1 cellular context compared by ENCODE assay signal in the genomic region with DNA sequence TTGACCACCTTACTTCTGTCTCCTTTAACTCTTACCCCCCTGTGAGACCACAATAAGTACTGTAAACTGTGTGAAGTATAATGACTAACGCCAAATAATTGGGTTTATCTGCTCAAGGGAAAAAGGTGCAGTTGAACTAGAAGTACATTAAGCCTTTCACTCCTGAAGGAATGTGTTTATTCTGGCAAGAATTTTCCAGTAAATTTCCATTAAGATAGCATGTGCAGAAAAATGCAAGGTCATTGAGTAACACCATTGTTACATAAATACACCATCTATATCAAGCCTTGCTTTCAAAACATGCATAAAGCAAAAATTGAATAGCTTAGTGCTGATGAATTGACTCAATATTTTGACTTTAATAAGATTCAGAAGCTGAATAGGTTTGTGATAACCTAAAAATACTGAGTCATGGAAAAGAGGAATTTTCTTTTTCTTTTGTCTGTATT.
TF ChIP-seq lines count a peak whose summit lies in the region.

No MANE protein-coding gene starts in this region.

TF ChIP-seq in HEK293, 187 proteins besides CTCF, POLR2A, EP300 and RAD21 (continued from another document):
- TF ChIP-seq, protein P1, sequence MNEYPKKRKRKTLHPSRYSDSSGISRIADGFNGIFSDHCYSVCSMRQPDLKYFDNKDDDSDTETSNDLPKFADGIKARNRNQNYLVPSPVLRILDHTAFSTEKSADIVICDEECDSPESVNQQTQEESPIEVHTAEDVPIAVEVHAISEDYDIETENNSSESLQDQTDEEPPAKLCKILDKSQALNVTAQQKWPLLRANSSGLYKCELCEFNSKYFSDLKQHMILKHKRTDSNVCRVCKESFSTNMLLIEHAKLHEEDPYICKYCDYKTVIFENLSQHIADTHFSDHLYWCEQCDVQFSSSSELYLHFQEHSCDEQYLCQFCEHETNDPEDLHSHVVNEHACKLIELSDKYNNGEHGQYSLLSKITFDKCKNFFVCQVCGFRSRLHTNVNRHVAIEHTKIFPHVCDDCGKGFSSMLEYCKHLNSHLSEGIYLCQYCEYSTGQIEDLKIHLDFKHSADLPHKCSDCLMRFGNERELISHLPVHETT (tag by site-specific recombination; IDR thresholded peaks at IDR 0.05) = no peak
- TF ChIP-seq ZBTB8A (tag by site-specific recombination; IDR thresholded peaks at IDR 0.05) (no peak), ZSCAN30 (tag by site-specific recombination; IDR thresholded peaks at IDR 0.05) (no peak), ZNF501 (tag by site-specific recombination; IDR thresholded peaks at IDR 0.05) (no peak), ZNF843 (tag by site-specific recombination; IDR thresholded peaks at IDR 0.05) (peak; percentile 64; the same call in 1 of the 2 replicates), ZNF23 (tag by site-specific recombination; IDR thresholded peaks at IDR 0.05; ENCODE audit: borderline replicate concordance) (no peak), KLF8 (tag by site-specific recombination; IDR thresholded peaks at IDR 0.05) (no peak), ZNF391 (tag by site-specific recombination; IDR thresholded peaks at IDR 0.05; ENCODE audit: borderline replicate concordance, low read depth) (no peak), ZNF239 (tag by site-specific recombination; IDR thresholded peaks at IDR 0.05) (no peak), YY1 (tag by site-specific recombination; IDR thresholded peaks at IDR 0.05) (no peak), ZNF394 (tag by site-specific recombination; IDR thresholded peaks at IDR 0.05; ENCODE audit: borderline replicate concordance) (no peak), ZNF549 (tag by site-specific recombination; IDR thresholded peaks at IDR 0.05) (no peak), TCF7L2 (IDR thresholded peaks at IDR 0.05; ENCODE audit: borderline replicate concordance, low read depth, low read length) (no peak), BCL11A (tag by site-specific recombination; IDR thresholded peaks at IDR 0.05; ENCODE audit: low read depth) (no peak), ZNF433 (tag by site-specific recombination; IDR thresholded peaks at IDR 0.05; ENCODE audit: low read depth) (no peak), ZNF473 (tag by site-specific recombination; IDR thresholded peaks at IDR 0.05) (no peak), ZNF621 (tag by site-specific recombination; IDR thresholded peaks at IDR 0.05) (no peak), ZNF2 (tag by site-specific recombination; IDR thresholded peaks at IDR 0.05) (no peak), ZNF354C (tag by site-specific recombination; IDR thresholded peaks at IDR 0.05; ENCODE audit: borderline replicate concordance, low read depth) (no peak), ZNF292 (tag by site-specific recombination; IDR thresholded peaks at IDR 0.05; ENCODE audit: borderline replicate concordance, low read depth) (no peak), ZNF169 (tag by site-specific recombination; IDR thresholded peaks at IDR 0.05) (no peak), ZFP69B (tag by site-specific recombination; IDR thresholded peaks at IDR 0.05) (no peak), ZBTB20 (tag by site-specific recombination; IDR thresholded peaks at IDR 0.05) (peak; percentile 42; the same call in 1 of the 2 replicates), ZNF664 (tag by site-specific recombination; IDR thresholded peaks at IDR 0.05) (no peak), ZNF140 (tag by site-specific recombination; IDR thresholded peaks at IDR 0.05) (no peak), ZNF302 (tag by site-specific recombination; IDR thresholded peaks at IDR 0.05; ENCODE audit: low read depth) (no peak), ZXDB (tag by site-specific recombination; IDR thresholded peaks at IDR 0.05) (0 out of 2 replicates have a peak, but pooled peaks have one; percentile 28), SETDB1 (IDR thresholded peaks at IDR 0.05; ENCODE audit: insufficient read length, low read length) (no peak), HOXC10 (CRISPR knock-in tag; IDR thresholded peaks at IDR 0.05) (no peak), GLIS2 (tag by site-specific recombination; IDR thresholded peaks at IDR 0.05) (no peak)
- TF ChIP-seq, protein P2, sequence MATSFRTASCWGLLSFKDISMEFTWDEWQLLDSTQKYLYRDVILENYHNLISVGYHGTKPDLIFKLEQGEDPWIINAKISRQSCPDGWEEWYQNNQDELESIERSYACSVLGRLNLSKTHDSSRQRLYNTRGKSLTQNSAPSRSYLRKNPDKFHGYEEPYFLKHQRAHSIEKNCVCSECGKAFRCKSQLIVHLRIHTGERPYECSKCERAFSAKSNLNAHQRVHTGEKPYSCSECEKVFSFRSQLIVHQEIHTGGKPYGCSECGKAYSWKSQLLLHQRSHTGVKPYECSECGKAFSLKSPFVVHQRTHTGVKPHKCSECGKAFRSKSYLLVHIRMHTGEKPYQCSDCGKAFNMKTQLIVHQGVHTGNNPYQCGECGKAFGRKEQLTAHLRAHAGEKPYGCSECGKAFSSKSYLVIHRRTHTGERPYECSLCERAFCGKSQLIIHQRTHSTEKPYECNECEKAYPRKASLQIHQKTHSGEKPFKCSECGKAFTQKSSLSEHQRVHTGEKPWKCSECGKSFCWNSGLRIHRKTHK (tag by site-specific recombination; IDR thresholded peaks at IDR 0.05) = no peak
- TF ChIP-seq, protein P3, sequence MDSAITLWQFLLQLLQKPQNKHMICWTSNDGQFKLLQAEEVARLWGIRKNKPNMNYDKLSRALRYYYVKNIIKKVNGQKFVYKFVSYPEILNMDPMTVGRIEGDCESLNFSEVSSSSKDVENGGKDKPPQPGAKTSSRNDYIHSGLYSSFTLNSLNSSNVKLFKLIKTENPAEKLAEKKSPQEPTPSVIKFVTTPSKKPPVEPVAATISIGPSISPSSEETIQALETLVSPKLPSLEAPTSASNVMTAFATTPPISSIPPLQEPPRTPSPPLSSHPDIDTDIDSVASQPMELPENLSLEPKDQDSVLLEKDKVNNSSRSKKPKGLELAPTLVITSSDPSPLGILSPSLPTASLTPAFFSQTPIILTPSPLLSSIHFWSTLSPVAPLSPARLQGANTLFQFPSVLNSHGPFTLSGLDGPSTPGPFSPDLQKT (IDR thresholded peaks at IDR 0.05; ENCODE audit: borderline replicate concordance, low read depth, low read length) = no peak
- TF ChIP-seq, protein P4, sequence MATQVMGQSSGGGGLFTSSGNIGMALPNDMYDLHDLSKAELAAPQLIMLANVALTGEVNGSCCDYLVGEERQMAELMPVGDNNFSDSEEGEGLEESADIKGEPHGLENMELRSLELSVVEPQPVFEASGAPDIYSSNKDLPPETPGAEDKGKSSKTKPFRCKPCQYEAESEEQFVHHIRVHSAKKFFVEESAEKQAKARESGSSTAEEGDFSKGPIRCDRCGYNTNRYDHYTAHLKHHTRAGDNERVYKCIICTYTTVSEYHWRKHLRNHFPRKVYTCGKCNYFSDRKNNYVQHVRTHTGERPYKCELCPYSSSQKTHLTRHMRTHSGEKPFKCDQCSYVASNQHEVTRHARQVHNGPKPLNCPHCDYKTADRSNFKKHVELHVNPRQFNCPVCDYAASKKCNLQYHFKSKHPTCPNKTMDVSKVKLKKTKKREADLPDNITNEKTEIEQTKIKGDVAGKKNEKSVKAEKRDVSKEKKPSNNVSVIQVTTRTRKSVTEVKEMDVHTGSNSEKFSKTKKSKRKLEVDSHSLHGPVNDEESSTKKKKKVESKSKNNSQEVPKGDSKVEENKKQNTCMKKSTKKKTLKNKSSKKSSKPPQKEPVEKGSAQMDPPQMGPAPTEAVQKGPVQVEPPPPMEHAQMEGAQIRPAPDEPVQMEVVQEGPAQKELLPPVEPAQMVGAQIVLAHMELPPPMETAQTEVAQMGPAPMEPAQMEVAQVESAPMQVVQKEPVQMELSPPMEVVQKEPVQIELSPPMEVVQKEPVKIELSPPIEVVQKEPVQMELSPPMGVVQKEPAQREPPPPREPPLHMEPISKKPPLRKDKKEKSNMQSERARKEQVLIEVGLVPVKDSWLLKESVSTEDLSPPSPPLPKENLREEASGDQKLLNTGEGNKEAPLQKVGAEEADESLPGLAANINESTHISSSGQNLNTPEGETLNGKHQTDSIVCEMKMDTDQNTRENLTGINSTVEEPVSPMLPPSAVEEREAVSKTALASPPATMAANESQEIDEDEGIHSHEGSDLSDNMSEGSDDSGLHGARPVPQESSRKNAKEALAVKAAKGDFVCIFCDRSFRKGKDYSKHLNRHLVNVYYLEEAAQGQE (tag by site-specific recombination; IDR thresholded peaks at IDR 0.05) = no peak
- TF ChIP-seq, protein P5, sequence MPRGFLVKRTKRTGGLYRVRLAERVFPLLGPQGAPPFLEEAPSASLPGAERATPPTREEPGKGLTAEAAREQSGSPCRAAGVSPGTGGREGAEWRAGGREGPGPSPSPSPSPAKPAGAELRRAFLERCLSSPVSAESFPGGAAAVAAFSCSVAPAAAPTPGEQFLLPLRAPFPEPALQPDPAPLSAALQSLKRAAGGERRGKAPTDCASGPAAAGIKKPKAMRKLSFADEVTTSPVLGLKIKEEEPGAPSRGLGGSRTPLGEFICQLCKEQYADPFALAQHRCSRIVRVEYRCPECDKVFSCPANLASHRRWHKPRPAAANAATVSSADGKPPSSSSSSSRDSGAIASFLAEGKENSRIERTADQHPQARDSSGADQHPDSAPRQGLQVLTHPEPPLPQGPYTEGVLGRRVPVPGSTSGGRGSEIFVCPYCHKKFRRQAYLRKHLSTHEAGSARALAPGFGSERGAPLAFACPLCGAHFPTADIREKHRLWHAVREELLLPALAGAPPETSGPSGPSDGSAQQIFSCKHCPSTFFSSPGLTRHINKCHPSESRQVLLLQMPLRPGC (tag by site-specific recombination; IDR thresholded peaks at IDR 0.05) = no peak
- TF ChIP-seq, protein P6, sequence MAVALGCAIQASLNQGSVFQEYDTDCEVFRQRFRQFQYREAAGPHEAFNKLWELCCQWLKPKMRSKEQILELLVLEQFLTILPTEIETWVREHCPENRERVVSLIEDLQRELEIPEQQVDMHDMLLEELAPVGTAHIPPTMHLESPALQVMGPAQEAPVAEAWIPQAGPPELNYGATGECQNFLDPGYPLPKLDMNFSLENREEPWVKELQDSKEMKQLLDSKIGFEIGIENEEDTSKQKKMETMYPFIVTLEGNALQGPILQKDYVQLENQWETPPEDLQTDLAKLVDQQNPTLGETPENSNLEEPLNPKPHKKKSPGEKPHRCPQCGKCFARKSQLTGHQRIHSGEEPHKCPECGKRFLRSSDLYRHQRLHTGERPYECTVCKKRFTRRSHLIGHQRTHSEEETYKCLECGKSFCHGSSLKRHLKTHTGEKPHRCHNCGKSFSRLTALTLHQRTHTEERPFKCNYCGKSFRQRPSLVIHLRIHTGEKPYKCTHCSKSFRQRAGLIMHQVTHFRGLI (tag by site-specific recombination; IDR thresholded peaks at IDR 0.05) = no peak
- TF ChIP-seq, protein P7, sequence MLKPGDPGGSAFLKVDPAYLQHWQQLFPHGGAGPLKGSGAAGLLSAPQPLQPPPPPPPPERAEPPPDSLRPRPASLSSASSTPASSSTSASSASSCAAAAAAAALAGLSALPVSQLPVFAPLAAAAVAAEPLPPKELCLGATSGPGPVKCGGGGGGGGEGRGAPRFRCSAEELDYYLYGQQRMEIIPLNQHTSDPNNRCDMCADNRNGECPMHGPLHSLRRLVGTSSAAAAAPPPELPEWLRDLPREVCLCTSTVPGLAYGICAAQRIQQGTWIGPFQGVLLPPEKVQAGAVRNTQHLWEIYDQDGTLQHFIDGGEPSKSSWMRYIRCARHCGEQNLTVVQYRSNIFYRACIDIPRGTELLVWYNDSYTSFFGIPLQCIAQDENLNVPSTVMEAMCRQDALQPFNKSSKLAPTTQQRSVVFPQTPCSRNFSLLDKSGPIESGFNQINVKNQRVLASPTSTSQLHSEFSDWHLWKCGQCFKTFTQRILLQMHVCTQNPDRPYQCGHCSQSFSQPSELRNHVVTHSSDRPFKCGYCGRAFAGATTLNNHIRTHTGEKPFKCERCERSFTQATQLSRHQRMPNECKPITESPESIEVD (tag by site-specific recombination; IDR thresholded peaks at IDR 0.05) = peak; percentile 86
- TF ChIP-seq, protein P8, sequence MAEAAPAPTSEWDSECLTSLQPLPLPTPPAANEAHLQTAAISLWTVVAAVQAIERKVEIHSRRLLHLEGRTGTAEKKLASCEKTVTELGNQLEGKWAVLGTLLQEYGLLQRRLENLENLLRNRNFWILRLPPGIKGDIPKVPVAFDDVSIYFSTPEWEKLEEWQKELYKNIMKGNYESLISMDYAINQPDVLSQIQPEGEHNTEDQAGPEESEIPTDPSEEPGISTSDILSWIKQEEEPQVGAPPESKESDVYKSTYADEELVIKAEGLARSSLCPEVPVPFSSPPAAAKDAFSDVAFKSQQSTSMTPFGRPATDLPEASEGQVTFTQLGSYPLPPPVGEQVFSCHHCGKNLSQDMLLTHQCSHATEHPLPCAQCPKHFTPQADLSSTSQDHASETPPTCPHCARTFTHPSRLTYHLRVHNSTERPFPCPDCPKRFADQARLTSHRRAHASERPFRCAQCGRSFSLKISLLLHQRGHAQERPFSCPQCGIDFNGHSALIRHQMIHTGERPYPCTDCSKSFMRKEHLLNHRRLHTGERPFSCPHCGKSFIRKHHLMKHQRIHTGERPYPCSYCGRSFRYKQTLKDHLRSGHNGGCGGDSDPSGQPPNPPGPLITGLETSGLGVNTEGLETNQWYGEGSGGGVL (tag by site-specific recombination; IDR thresholded peaks at IDR 0.05) = 0 out of 2 replicates have a peak, but pooled peaks have one; percentile 12
- TF ChIP-seq, protein P9, sequence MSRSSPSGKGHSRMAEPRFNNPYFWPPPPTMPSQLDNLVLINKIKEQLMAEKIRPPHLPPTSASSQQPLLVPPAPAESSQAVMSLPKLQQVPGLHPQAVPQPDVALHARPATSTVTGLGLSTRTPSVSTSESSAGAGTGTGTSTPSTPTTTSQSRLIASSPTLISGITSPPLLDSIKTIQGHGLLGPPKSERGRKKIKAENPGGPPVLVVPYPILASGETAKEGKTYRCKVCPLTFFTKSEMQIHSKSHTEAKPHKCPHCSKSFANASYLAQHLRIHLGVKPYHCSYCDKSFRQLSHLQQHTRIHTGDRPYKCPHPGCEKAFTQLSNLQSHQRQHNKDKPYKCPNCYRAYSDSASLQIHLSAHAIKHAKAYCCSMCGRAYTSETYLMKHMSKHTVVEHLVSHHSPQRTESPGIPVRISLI (tag by site-specific recombination; IDR thresholded peaks at IDR 0.05) = no peak
- TF ChIP-seq, protein P10, sequence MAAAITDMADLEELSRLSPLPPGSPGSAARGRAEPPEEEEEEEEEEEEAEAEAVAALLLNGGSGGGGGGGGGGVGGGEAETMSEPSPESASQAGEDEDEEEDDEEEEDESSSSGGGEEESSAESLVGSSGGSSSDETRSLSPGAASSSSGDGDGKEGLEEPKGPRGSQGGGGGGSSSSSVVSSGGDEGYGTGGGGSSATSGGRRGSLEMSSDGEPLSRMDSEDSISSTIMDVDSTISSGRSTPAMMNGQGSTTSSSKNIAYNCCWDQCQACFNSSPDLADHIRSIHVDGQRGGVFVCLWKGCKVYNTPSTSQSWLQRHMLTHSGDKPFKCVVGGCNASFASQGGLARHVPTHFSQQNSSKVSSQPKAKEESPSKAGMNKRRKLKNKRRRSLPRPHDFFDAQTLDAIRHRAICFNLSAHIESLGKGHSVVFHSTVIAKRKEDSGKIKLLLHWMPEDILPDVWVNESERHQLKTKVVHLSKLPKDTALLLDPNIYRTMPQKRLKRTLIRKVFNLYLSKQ (tag by site-specific recombination; IDR thresholded peaks at IDR 0.05; ENCODE audit: borderline replicate concordance) = no peak
